In the genomic region with DNA sequence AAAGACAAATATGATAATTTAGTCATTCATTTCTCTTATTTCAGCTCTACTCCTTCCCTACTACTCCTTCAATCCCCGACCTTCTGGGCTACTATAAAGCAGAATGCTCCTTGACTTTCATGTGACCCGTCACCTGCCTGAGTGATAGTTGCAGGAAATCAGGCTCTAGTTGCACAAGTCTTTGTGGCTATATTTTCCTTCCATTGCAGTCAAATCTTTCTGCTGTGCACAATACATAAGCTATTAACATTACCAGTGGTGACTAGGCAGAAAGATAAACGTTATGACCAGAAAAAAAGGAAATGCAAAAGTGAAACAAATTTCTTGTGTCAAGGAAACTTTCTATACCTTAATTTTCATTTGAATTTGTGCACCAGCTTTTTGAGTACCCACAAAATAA, we compare ENCODE assay signal across 1 cellular context.
TF ChIP-seq lines count a peak whose summit lies in the region.

No MANE protein-coding gene starts in this region.

TF ChIP-seq in GM12878, 131 proteins besides CTCF, POLR2A, EP300 and RAD21 (continued from another document):
- TF ChIP-seq NR2C2 (IDR thresholded peaks at IDR 0.05; ENCODE audit: borderline replicate concordance, control insufficient read depth, insufficient read length, low read depth) (no peak), SMARCA5 (IDR thresholded peaks at IDR 0.05) (peak; percentile 55; the same call in 1 of the 2 replicates), PAX5 (IDR thresholded peaks at IDR 0.05; ENCODE audit: borderline replicate concordance, low read depth, low read length) (no peak), IRF4 (IDR thresholded peaks at IDR 0.05; ENCODE audit: low read depth, low read length) (no peak), ZSCAN29 (IDR thresholded peaks at IDR 0.05) (no peak), SPI1 (IDR thresholded peaks at IDR 0.05; ENCODE audit: borderline replicate concordance, insufficient read depth, low read depth, low read length) (0 out of 2 replicates have a peak, but pooled peaks have one; percentile 40), BACH1 (IDR thresholded peaks at IDR 0.05; ENCODE audit: borderline replicate concordance) (peak; percentile 83; the same call in 1 of the 2 replicates), SRF (IDR thresholded peaks at IDR 0.05; ENCODE audit: low read depth in 2 of 2, low read length in 2 of 2) (no peak), BHLHE40 (IDR thresholded peaks at IDR 0.05; ENCODE audit: borderline replicate concordance in 1 of 2, low read depth in 2 of 2, low read length in 1 of 2) (peak; percentile 60 to 74; a peak in 2 of 4 replicates), YY1 (IDR thresholded peaks at IDR 0.05; ENCODE audit: low read depth, low read length) (no peak)
- TF ChIP-seq, protein P1, sequence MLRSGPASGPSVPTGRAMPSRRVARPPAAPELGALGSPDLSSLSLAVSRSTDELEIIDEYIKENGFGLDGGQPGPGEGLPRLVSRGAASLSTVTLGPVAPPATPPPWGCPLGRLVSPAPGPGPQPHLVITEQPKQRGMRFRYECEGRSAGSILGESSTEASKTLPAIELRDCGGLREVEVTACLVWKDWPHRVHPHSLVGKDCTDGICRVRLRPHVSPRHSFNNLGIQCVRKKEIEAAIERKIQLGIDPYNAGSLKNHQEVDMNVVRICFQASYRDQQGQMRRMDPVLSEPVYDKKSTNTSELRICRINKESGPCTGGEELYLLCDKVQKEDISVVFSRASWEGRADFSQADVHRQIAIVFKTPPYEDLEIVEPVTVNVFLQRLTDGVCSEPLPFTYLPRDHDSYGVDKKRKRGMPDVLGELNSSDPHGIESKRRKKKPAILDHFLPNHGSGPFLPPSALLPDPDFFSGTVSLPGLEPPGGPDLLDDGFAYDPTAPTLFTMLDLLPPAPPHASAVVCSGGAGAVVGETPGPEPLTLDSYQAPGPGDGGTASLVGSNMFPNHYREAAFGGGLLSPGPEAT (IDR thresholded peaks at IDR 0.05; ENCODE audit: low read depth), result peak; percentile 45; the same call in 1 of the 2 replicates
- TF ChIP-seq, protein P2, sequence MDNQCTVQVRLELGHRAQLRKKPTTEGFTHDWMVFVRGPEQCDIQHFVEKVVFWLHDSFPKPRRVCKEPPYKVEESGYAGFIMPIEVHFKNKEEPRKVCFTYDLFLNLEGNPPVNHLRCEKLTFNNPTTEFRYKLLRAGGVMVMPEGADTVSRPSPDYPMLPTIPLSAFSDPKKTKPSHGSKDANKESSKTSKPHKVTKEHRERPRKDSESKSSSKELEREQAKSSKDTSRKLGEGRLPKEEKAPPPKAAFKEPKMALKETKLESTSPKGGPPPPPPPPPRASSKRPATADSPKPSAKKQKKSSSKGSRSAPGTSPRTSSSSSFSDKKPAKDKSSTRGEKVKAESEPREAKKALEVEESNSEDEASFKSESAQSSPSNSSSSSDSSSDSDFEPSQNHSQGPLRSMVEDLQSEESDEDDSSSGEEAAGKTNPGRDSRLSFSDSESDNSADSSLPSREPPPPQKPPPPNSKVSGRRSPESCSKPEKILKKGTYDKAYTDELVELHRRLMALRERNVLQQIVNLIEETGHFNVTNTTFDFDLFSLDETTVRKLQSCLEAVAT (IDR thresholded peaks at IDR 0.05), result no peak
- TF ChIP-seq, protein P3, sequence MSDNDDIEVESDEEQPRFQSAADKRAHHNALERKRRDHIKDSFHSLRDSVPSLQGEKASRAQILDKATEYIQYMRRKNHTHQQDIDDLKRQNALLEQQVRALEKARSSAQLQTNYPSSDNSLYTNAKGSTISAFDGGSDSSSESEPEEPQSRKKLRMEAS (IDR thresholded peaks at IDR 0.05; ENCODE audit: low read depth, low read length), result no peak
- TF ChIP-seq, protein P4, sequence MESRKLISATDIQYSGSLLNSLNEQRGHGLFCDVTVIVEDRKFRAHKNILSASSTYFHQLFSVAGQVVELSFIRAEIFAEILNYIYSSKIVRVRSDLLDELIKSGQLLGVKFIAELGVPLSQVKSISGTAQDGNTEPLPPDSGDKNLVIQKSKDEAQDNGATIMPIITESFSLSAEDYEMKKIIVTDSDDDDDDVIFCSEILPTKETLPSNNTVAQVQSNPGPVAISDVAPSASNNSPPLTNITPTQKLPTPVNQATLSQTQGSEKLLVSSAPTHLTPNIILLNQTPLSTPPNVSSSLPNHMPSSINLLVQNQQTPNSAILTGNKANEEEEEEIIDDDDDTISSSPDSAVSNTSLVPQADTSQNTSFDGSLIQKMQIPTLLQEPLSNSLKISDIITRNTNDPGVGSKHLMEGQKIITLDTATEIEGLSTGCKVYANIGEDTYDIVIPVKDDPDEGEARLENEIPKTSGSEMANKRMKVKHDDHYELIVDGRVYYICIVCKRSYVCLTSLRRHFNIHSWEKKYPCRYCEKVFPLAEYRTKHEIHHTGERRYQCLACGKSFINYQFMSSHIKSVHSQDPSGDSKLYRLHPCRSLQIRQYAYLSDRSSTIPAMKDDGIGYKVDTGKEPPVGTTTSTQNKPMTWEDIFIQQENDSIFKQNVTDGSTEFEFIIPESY (IDR thresholded peaks at IDR 0.05), result no peak
